24 cellular contexts compared by ENCODE assay signal in genomic region chr12:84272324-84272723, GRCh38.
"Had no signal": no experiment of that assay in that cellular context is flagged by ENCODE, and none has a peak within 500 bp of the region (broad histone marks: within the 10 kb centered on the region; RNA-seq: fewer than 3 reads in every experiment).

No MANE protein-coding gene starts in this region.

- H3K4me1 ChIP-seq: neural progenitor cell, parathyroid adenoma, psoas muscle, right lobe of liver, sigmoid colon, stomach, thyroid gland, transverse colon, upper lobe of right lung, uterus had no signal

- H2AFZ ChIP-seq: neural progenitor cell, parathyroid adenoma had no signal

- FAIRE-seq: small intestine had no signal

- H3K79me2 ChIP-seq: parathyroid adenoma had no signal

- ATAC-seq: natural killer cell; psoas muscle; right cardiac atrium; right lobe of liver; stimulated activated effector memory CD8-positive, alpha-beta T cell treated with anti-CD3 and anti-CD28 coated beads, Interleukin-12 subunit alpha, Interleukin-12 subunit beta, amount 100 ng/mL, for 72 hours; stimulated activated naive B cell treated with anti-CD40 and anti-IgM and Interleukin-4, amounts not matched to agents 10 μg/mL and 1 μg/mL and 100 μg/mL, for 72 hours; upper lobe of right lung had no signal

- H3K27me3 ChIP-seq: neural progenitor cell, ovary, right lobe of liver, sigmoid colon, stomach, thyroid gland, transverse colon, upper lobe of right lung, uterus had no signal

- H3K27ac ChIP-seq: neural progenitor cell, ovary, parathyroid adenoma, psoas muscle, right lobe of liver, sigmoid colon, stomach, thoracic aorta, thyroid gland, transverse colon, upper lobe of right lung, uterus had no signal

- H3K9me3 ChIP-seq: ovary, psoas muscle, right lobe of liver, sigmoid colon, stomach, thoracic aorta, thyroid gland, transverse colon, upper lobe of right lung, uterus had no signal

- H3K36me3 ChIP-seq: neural progenitor cell, ovary, right lobe of liver, sigmoid colon, stomach, thoracic aorta, thyroid gland, transverse colon, upper lobe of right lung, uterus had no signal

- H3K4me3 ChIP-seq: neural progenitor cell, ovary, psoas muscle, right lobe of liver, sigmoid colon, stomach, thoracic aorta, thyroid gland, transverse colon, upper lobe of right lung, uterus had no signal

- H3K4me2 ChIP-seq: neural progenitor cell had no signal

- DNase-seq: natural killer cell; occipital lobe; ovary; posterior cingulate gyrus; psoas muscle; right cardiac atrium; right lobe of liver; sigmoid colon; small intestine; stimulated activated CD4-positive, alpha-beta T cell treated with anti-CD3 and anti-CD28 coated beads, Interleukin-15, amount 100 ng/mL, for 24 hours; stimulated activated CD4-positive, alpha-beta T cell treated with anti-CD3 and anti-CD28 coated beads, Interleukin-2, amount 100 ng/mL, for 24 hours; stimulated activated CD4-positive, alpha-beta T cell treated with anti-CD3 and anti-CD28 coated beads, Interleukin-2, amount 100 ng/mL, for 48 hours; stimulated activated CD4-positive, alpha-beta T cell treated with anti-CD3 and anti-CD28 coated beads, Interleukin-4, amount 100 ng/mL, for 24 hours; stimulated activated naive B cell treated with anti-CD40 and anti-IgM and Interleukin-4, amounts not matched to agents 10 μg/mL and 1 μg/mL and 100 μg/mL, for 72 hours; stimulated activated naive CD4-positive, alpha-beta T cell treated with Interleukin-2 at 50 U/mL for 16 hours; stomach; thyroid gland; transverse colon; upper lobe of right lung; uterus had no signal
